13 cellular contexts compared by ENCODE assay signal in the genomic region with DNA sequence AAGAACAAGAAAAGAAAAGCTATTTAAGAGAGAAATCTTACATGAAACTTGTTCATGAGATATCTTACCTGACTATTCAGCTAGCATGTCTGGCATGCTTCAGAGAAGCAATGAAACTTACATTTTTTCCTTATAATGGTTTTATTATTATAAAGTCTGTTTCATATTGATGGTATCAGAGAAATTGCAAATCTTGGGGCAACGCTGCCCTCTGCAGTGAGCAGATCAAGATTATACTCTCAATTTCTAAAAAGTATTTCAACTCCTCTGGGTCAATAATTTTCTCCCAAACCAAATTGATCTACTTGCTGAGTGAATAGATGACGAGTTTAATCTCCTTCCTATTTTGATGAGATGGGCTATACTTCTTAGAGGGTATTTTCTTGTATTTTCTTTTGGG.
DNase-seq lines count a peak whose midpoint lies in the region; ATAC-seq and TF ChIP-seq lines count a peak whose summit lies in the region.
"Had no signal": no experiment of that assay in that cellular context is flagged by ENCODE, and none has a peak within 500 bp of the region (broad histone marks: within the 10 kb centered on the region; RNA-seq: fewer than 3 reads in every experiment).

No MANE protein-coding gene starts in this region.

- in situ Hi-C loops in astrocyte of the spinal cord (cut with HindIII; ENCODE audit: low sequenced_read_pairs) = no loop called here

- ATAC-seq in HG02642 (IDR thresholded peaks at IDR 0.05; ENCODE audit: poor library complexity, unreplicated experiment) = no peak
- no peak for ATAC-seq in GM19455 (IDR thresholded peaks at IDR 0.05; ENCODE audit: unreplicated experiment)

- DNase-seq in BE2C = no peak
- peak; percentile 6 for DNase-seq in HS-5 (ENCODE audit: low read depth)
- DNase-seq in astrocyte of the spinal cord (ENCODE audit: low read depth, low spot score) = peak; percentile 42
- DNase-seq in kidney epithelial cell (ENCODE audit: low read depth) = no peak
- no peak for DNase-seq in retina
- no peak for DNase-seq in NCI-H2107 treated with DMSO at 0.1 percent for 48 hours (lab: John Stamatoyannopoulos, UW; ENCODE audit: unreplicated experiment)
- DNase-seq: activated CD4-positive, alpha-beta T cell treated with anti-CD3 and anti-CD28 coated beads, Interleukin-2, amount 50 U/mL, for 4 hours; activated naive CD4-positive, alpha-beta T cell treated with anti-CD3 and anti-CD28 coated beads, Interleukin-2, amount 50 U/mL, for 16 hours; NCI-H1417 treated with DMSO at 0.1 percent for 48 hours; stomach; T-helper 1 cell had no signal

- 0 out of 2 replicates have a peak, but pooled peaks have one; percentile 6 for TF ChIP-seq CTCF in BE2C (IDR thresholded peaks at IDR 0.05; ENCODE audit: low read depth, low read length)
- peak; percentile 34 for TF ChIP-seq CTCF in astrocyte of the spinal cord (IDR thresholded peaks at IDR 0.05; ENCODE audit: low read depth, low read length)
- peak; percentile 17 for TF ChIP-seq CTCF in kidney epithelial cell (IDR thresholded peaks at IDR 0.05; ENCODE audit: insufficient read depth, low read length, poor library complexity, severe bottlenecking)

- no peaks in the 10 kb centered on the region for H3K4me1 ChIP-seq in BE2C
- H3K4me1 ChIP-seq: stomach had no signal

- no peaks in the 10 kb centered on the region for H3K9me3 ChIP-seq in BE2C
- H3K9me3 ChIP-seq: stomach had no signal

- H3K4me3 ChIP-seq in BE2C (ENCODE audit: low read depth, low read length) (no peak overlapping the region), astrocyte of the spinal cord (ENCODE audit: low read depth, low read length) (no peak overlapping the region), kidney epithelial cell (ENCODE audit: low read depth, low read length) (no peak overlapping the region)
- H3K4me3 ChIP-seq: stomach had no signal

- H3K27me3 ChIP-seq in BE2C = no peaks in the 10 kb centered on the region
- H3K27me3 ChIP-seq in kidney epithelial cell (ENCODE audit: control insufficient read depth, insufficient read depth, low read length) = no peaks in the 10 kb centered on the region
- H3K27me3 ChIP-seq: stomach had no signal

- H3K36me3 ChIP-seq in BE2C (no peaks in the 10 kb centered on the region), kidney epithelial cell (ENCODE audit: control insufficient read depth, insufficient read depth, low read length) (no peaks in the 10 kb centered on the region)
- H3K36me3 ChIP-seq: stomach had no signal

Comparison
In these comparisons a context has a peak if more than half of its experiments do, and no peak if none do; other contexts are left out.
1. DNase-seq: peak in HS-5 (single experiment) and astrocyte of the spinal cord (single experiment); none in BE2C (single experiment), kidney epithelial cell (single experiment), retina (single experiment) and NCI-H2107 treated with DMSO at 0.1 percent for 48 hours (single experiment).
2. Peak in every context shown above with its lines, with median percentiles within 50 percentile points of each other: CTCF ChIP-seq.